Comparison of ENCODE assay signal across 12 cellular contexts in the genomic region with DNA sequence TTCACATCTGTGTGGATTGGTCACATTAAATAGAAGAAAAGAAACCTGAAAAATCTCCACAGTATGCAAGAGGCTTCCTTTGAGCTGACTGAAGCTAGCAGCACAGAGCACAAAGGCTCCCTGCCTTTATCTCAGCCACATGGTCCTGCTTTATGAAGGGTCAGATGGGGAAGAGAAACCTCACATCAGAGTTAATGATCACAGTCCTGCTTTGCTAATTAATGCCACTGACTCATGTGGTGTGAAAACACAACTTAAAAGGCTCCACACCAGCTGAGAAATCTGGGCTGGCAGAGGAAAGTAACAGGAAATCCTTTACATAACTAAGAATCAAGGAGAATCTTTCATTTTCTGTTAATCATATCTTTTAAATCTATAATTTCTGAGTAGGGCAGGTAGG.
A peak's percentile ranks its signal among the peaks of the same experiment; 100 is the strongest.
DNase-seq lines count a peak whose midpoint lies in the region; ATAC-seq and TF ChIP-seq lines count a peak whose summit lies in the region.
"Had no signal": no experiment of that assay in that cellular context is flagged by ENCODE, and none has a peak within 500 bp of the region (broad histone marks: within the 10 kb centered on the region; RNA-seq: fewer than 3 reads in every experiment).

No MANE protein-coding gene starts in this region.

- CTCF ChIA-PET in WTC11 (lab: Charles Lee) = no interaction called here

- POLR2A ChIA-PET in WTC11 (lab: Charles Lee) = no interaction called here

- H3K27me3 ChIP-seq in dorsolateral prefrontal cortex = no peaks in the 10 kb centered on the region
- H3K27me3 ChIP-seq: gastrocnemius medialis, tibial nerve had no signal

- no peak overlapping the region for H3K27ac Mint-ChIP-seq in WTC11
- H3K27ac Mint-ChIP-seq: naive B cell had no signal

- ATAC-seq in GM18511 (IDR thresholded peaks at IDR 0.05; ENCODE audit: unreplicated experiment) (peak; percentile 72), GM21390 (IDR thresholded peaks at IDR 0.05; ENCODE audit: unreplicated experiment) (peak; percentile 88), HG03045 (IDR thresholded peaks at IDR 0.05; ENCODE audit: unreplicated experiment) (peak; percentile 50), WTC11 (no peak)
- ATAC-seq: gastrocnemius medialis had no signal

- peak overlapping the region in 24 of 59 donors; percentile 3 to 59 (median 22) for H3K27ac ChIP-seq in dorsolateral prefrontal cortex
- H3K27ac ChIP-seq: gastrocnemius medialis, tibial nerve had no signal

- H3K4me3 Mint-ChIP-seq in WTC11 = no peak overlapping the region
- H3K4me3 Mint-ChIP-seq: naive B cell had no signal

- peaks cover 7% of the 10 kb centered on the region for H3K27me3 Mint-ChIP-seq in WTC11 (ENCODE audit: low read depth)
- H3K27me3 Mint-ChIP-seq: naive B cell had no signal

- TF ChIP-seq CTCF in WTC11 (IDR thresholded peaks at IDR 0.05) = no peak
- TF ChIP-seq CTCF in dorsolateral prefrontal cortex (IDR thresholded peaks at IDR 0.05 in 54 of 56, conservative IDR thresholded peaks at IDR 0.05 in 2 of 56; ENCODE audit: low read depth in 1 of 56, partially characterized antibody in 56 of 56) = no peak

- H3K4me1 Mint-ChIP-seq in WTC11 = no peaks in the 10 kb centered on the region; the same call in none of the 2 replicates
- H3K4me1 Mint-ChIP-seq: naive B cell had no signal

- H3K36me3 Mint-ChIP-seq in WTC11 = peaks cover 7% of the 10 kb centered on the region
- H3K36me3 Mint-ChIP-seq: naive B cell had no signal

- no peak overlapping the region for H3K4me3 ChIP-seq in dorsolateral prefrontal cortex
- H3K4me3 ChIP-seq: gastrocnemius medialis, tibial nerve had no signal

- peak; percentile 71 for DNase-seq in SW480 (ENCODE audit: low spot score)
- DNase-seq in NCI-H2196 (lab: John Stamatoyannopoulos, UW; ENCODE audit: unreplicated experiment) = no peak
- DNase-seq in WTC11 (ENCODE audit: low spot score) = no peak
- no peak for DNase-seq in SHP77 (lab: John Stamatoyannopoulos, UW)
- DNase-seq in dorsolateral prefrontal cortex = no peak
- DNase-seq: gastrocnemius medialis, naive B cell, small intestine had no signal

- peaks cover 33% of the 10 kb centered on the region for H3K9me3 Mint-ChIP-seq in WTC11

- intact Hi-C loops in dorsolateral prefrontal cortex (cut with DNase I) = no loop called here

TF ChIP-seq in WTC11, 78 proteins besides CTCF, POLR2A, EP300 and RAD21:
- no peak for TF ChIP-seq HMGA2 (CRISPR knock-in tag; IDR thresholded peaks at IDR 0.05)
- TF ChIP-seq, protein P1, sequence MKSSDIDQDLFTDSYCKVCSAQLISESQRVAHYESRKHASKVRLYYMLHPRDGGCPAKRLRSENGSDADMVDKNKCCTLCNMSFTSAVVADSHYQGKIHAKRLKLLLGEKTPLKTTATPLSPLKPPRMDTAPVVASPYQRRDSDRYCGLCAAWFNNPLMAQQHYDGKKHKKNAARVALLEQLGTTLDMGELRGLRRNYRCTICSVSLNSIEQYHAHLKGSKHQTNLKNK (CRISPR knock-in tag; IDR thresholded peaks at IDR 0.05) = no peak
- TF ChIP-seq CBFB (CRISPR knock-in tag; IDR thresholded peaks at IDR 0.05; ENCODE audit: low read depth) = no peak
- no peak for TF ChIP-seq USF1 (CRISPR knock-in tag; IDR thresholded peaks at IDR 0.05)
- no peak for TF ChIP-seq ERG (CRISPR knock-in tag; IDR thresholded peaks at IDR 0.05)
- TF ChIP-seq, protein P2, sequence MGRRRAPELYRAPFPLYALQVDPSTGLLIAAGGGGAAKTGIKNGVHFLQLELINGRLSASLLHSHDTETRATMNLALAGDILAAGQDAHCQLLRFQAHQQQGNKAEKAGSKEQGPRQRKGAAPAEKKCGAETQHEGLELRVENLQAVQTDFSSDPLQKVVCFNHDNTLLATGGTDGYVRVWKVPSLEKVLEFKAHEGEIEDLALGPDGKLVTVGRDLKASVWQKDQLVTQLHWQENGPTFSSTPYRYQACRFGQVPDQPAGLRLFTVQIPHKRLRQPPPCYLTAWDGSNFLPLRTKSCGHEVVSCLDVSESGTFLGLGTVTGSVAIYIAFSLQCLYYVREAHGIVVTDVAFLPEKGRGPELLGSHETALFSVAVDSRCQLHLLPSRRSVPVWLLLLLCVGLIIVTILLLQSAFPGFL (CRISPR knock-in tag; IDR thresholded peaks at IDR 0.05; ENCODE audit: borderline replicate concordance) = no peak
- no peak for TF ChIP-seq ZNF317 (CRISPR knock-in tag; IDR thresholded peaks at IDR 0.05; ENCODE audit: borderline replicate concordance, low read depth)
- TF ChIP-seq ZSCAN18 (CRISPR knock-in tag; IDR thresholded peaks at IDR 0.05) = no peak
- TF ChIP-seq, protein P3, sequence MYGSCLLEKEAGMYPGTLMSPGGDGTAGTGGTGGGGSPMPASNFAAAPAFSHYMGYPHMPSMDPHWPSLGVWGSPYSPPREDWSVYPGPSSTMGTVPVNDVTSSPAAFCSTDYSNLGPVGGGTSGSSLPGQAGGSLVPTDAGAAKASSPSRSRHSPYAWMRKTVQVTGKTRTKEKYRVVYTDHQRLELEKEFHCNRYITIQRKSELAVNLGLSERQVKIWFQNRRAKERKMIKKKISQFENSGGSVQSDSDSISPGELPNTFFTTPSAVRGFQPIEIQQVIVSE (CRISPR knock-in tag; IDR thresholded peaks at IDR 0.05; ENCODE audit: borderline replicate concordance) = no peak
- TF ChIP-seq, protein P4, sequence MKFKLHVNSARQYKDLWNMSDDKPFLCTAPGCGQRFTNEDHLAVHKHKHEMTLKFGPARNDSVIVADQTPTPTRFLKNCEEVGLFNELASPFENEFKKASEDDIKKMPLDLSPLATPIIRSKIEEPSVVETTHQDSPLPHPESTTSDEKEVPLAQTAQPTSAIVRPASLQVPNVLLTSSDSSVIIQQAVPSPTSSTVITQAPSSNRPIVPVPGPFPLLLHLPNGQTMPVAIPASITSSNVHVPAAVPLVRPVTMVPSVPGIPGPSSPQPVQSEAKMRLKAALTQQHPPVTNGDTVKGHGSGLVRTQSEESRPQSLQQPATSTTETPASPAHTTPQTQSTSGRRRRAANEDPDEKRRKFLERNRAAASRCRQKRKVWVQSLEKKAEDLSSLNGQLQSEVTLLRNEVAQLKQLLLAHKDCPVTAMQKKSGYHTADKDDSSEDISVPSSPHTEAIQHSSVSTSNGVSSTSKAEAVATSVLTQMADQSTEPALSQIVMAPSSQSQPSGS (CRISPR knock-in tag; IDR thresholded peaks at IDR 0.05; ENCODE audit: borderline replicate concordance, low read depth) = no peak
